ENCODE assay signal across 11 cellular contexts in genomic region chr4:70863099-70863790, GRCh38. TPM values are rescaled to one million over a fixed set of nuclear protein-coding genes. Genes with fewer than 3 reads are reported as not detected.
DNase-seq lines count a peak whose midpoint lies in the region; ATAC-seq and TF ChIP-seq lines count a peak whose summit lies in the region.
"Had no signal": no experiment of that assay in that cellular context is flagged by ENCODE, and none has a peak within 500 bp of the region (broad histone marks: within the 10 kb centered on the region; RNA-seq: fewer than 3 reads in every experiment).

No MANE protein-coding gene starts in this region.

- in situ Hi-C loops in transverse colon (cut with MboI; ENCODE audit: low pct_ligation_motif_present in 1 of 4, low pct_unique_long_range_greater_than_20kb in 1 of 4, low sequenced_read_pairs in 3 of 4): no loop called here

- no peak overlapping the region for H3K27ac ChIP-seq in transverse colon

- no peaks in the 10 kb centered on the region for H3K27me3 ChIP-seq in transverse colon

- no peaks in the 10 kb centered on the region for H3K9me3 ChIP-seq in transverse colon

- ATAC-seq in GM18499 (IDR thresholded peaks at IDR 0.05; ENCODE audit: insufficient read depth, unreplicated experiment): peak; percentile 44
- ATAC-seq in GM19395 (IDR thresholded peaks at IDR 0.05; ENCODE audit: unreplicated experiment): peak; percentile 69
- ATAC-seq in HG03045 (IDR thresholded peaks at IDR 0.05; ENCODE audit: unreplicated experiment): peak; percentile 79
- ATAC-seq in HG02938 (IDR thresholded peaks at IDR 0.05; ENCODE audit: unreplicated experiment): no peak

- TF ChIP-seq EP300 in transverse colon (IDR thresholded peaks at IDR 0.05; ENCODE audit: low read depth): no peak

- TF ChIP-seq CTCF in transverse colon (IDR thresholded peaks at IDR 0.05): no peak

- intact Hi-C loops in transverse colon (cut with DNase I; ENCODE audit: low total_unique reads): no loop called here

- peak; percentile 25 for DNase-seq in fibroblast of peridontal ligament (ENCODE audit: extremely low read depth)
- DNase-seq in transverse colon: no peak
- DNase-seq in MV-4-11 (lab: John Stamatoyannopoulos, UW): no peak
- DNase-seq in NCI-H1417 treated with DMSO at 0.1 percent for 48 hours (lab: John Stamatoyannopoulos, UW): no peak
- DNase-seq: activated naive CD4-positive, alpha-beta T cell treated with anti-CD3 and anti-CD28 coated beads, Interleukin-2, amount 50 U/mL, for 16 hours; GF-D8; NCI-H446 had no signal

- no peak overlapping the region for H3K4me3 ChIP-seq in transverse colon

- no peaks in the 10 kb centered on the region for H3K36me3 ChIP-seq in transverse colon

- 49 to 79% methylated on average over 6 of the region's 6 CpGs for WGBS in transverse colon (ENCODE audit: low coverage in 1 of 2), 2 donors

- no peaks in the 10 kb centered on the region for H3K4me1 ChIP-seq in transverse colon

- TF ChIP-seq POLR2A in transverse colon (IDR thresholded peaks at IDR 0.05): no peak

RNA-seq across cellular contexts. Expression of gene GRSF1, which starts 23.6 kb away (rescaled TPM):
- 10 to 100 TPM; 42.6 to 63.2 (median 60.8) TPM for total RNA-seq in transverse colon

RNA-seq across cellular contexts. Expression of gene MOB1B, which starts 38.9 kb away (rescaled TPM):
- total RNA-seq in transverse colon: 10 to 100 TPM in 2 of 4 donors, 1 to 10 TPM in 2; 6.7 to 15.4 (median 11.0) TPM
